In the genomic region with DNA sequence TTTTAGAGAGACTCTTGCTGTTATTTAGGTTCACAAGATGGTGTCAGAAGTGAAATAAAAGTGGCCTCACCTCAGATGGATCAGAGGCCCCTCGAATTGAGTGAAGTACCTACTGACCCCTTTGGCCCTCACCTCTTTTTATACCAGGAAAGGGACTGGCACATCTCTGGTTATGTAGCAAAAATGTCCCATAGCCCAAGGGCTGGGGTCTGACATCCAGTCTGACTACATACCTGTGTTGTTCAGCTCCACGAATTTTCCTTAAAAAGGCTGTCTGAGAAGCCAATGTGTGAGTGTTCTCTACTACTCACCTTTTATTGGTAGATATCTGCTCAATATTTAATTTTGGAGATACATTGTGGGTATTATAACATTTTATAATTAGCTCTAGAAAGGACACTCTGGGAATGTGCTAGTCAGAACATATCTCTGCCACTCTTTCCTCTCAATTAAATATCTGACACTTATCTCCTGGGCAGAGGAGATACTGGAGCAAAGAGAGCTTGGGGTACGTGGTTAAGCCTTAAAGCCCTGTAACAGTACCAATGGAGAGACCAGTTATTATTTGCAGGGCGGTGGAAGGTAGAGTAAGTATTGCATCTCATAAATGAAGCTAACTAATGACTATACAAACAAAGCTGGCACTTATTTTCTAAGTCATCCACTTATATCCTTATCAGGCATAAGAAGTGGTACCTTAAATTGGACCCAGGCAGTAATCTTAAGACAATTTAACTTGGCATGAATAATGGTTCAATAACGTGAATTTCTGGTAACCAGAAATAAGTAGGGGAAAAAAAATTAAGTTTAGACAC, we compare ENCODE assay signal across 18 cellular contexts. TPM values are rescaled to one million over a fixed set of nuclear protein-coding genes. Genes with fewer than 3 reads are reported as not detected.
DNase-seq lines count a peak whose midpoint lies in the region; ATAC-seq and TF ChIP-seq lines count a peak whose summit lies in the region.
"Had no signal": no experiment of that assay in that cellular context is flagged by ENCODE, and none has a peak within 500 bp of the region (broad histone marks: within the 10 kb centered on the region; RNA-seq: fewer than 3 reads in every experiment).

No MANE protein-coding gene starts in this region.

- H3K4me3 ChIP-seq in left lung (no peak overlapping the region), MG63 (no peak overlapping the region)
- H3K4me3 ChIP-seq: GM23248 had no signal

- H3K4me1 ChIP-seq in left lung: peaks cover 0 to 8% of the 10 kb centered on the region in 2 donors

- peak; percentile 45 to 65 for ATAC-seq in left cardiac atrium
- no peak for ATAC-seq in Right ventricle myocardium superior (ENCODE audit: poor library complexity)
- peak; percentile 80 for ATAC-seq in left lung

- no peak for TF ChIP-seq CTCF in left lung (IDR thresholded peaks at IDR 0.05)

- no peaks in the 10 kb centered on the region for H3K27me3 ChIP-seq in left lung
- H3K27me3 ChIP-seq in MG63: no peaks in the 10 kb centered on the region

- H3K27ac ChIP-seq in left lung: no peak overlapping the region
- H3K27ac ChIP-seq: GM23248 had no signal

- H3K36me3 ChIP-seq in left lung (peaks cover 0 to 20% of the 10 kb centered on the region in 2 donors), MG63 (peaks cover 12% of the 10 kb centered on the region)

- intact Hi-C loops in left cardiac atrium (cut with DNase I): no loop called here
- intact Hi-C loops in Right ventricle myocardium superior (cut with DNase I): loop anchor here (5.0 kb wide), 1 partner anchor 96 kb away; no protein-coding TSS in a partner anchor
- intact Hi-C loops in left lung (cut with DNase I): no loop called here

- H3K9me3 ChIP-seq in left lung (peaks cover 0 to 18% of the 10 kb centered on the region in 2 donors), MG63 (peaks cover 14% of the 10 kb centered on the region)

- no peak for DNase-seq in left cardiac atrium
- DNase-seq in Right ventricle myocardium superior: no peak
- peak; percentile 84 for DNase-seq in DMS79 (lab: John Stamatoyannopoulos, UW)
- peak; percentile 90 for DNase-seq in DMS79 treated with DMSO at 0.1 percent for 48 hours (lab: John Stamatoyannopoulos, UW)
- DNase-seq in left lung: no peak
- DNase-seq in DMS153 treated with DMSO at 0.1 percent for 48 hours (lab: John Stamatoyannopoulos, UW; ENCODE audit: unreplicated experiment): no peak
- no peak for DNase-seq in MG63
- DNase-seq: C1 segment of cervical spinal cord; Calu3; CD4-positive, alpha-beta memory T cell; COR-L47; GM23248; H7; HCEC 1CT had no signal

RNA-seq across cellular contexts. Expression of a gene that starts 20.0 kb away (rescaled TPM):
- total RNA-seq in left cardiac atrium (not detected), Right ventricle myocardium superior (not detected), left lung (not detected)
- not detected in 2 replicates for total RNA-seq in MG63 (2014; rRNA removed; shearing (Covaris generic); ENCODE audit: low replicate concordance)
- total RNA-seq: A172; A673; Calu3; CD4-positive, alpha-beta memory T cell; Daoy; GM23248; H1; H7 had no signal

RNA-seq across cellular contexts. Expression of a gene that starts 25.7 kb away (rescaled TPM):
- total RNA-seq in left cardiac atrium (100 to 1,000 TPM; 128 to 158 TPM), Right ventricle myocardium superior (99.9 TPM), left lung (100 to 1,000 TPM; 131 to 171 TPM)
- total RNA-seq in MG63 (2014; rRNA removed; shearing (Covaris generic); ENCODE audit: low replicate concordance): 53.9 and 76.7 TPM in 2 replicates

Comparison
In these comparisons a context has a peak if more than half of its experiments do, and no peak if none do; other contexts are left out.
1. DNase-seq: peak in DMS79 (single experiment) and DMS79 treated with DMSO at 0.1 percent for 48 hours (single experiment); none in left cardiac atrium (single experiment), Right ventricle myocardium superior (single experiment), left lung (0 of 2), DMS153 treated with DMSO at 0.1 percent for 48 hours (single experiment) and MG63 (single experiment).